ENCODE assay signal across 3 cellular contexts in genomic region chr1:219195833-219196232, GRCh38. TPM values are rescaled to one million over a fixed set of nuclear protein-coding genes. Genes with fewer than 3 reads are reported as not detected.
DNase-seq lines count a peak whose midpoint lies in the region; ATAC-seq, FAIRE-seq and TF ChIP-seq lines count a peak whose summit lies in the region.
"Not testable (repeated sequence)": the region's sequence is repeated elsewhere in the genome, so short reads cannot be mapped to it uniquely, and the experiment has no call there.

No MANE protein-coding gene starts in this region.

- intact Hi-C loops in K562 (cut with micrococcal nuclease) = not testable (repeated sequence)

- H3K4me1 ChIP-seq in HEK293 (ENCODE audit: control insufficient read depth, insufficient read depth, low read length); K562 (replicated peaks in 1 of 2; ENCODE audit: control insufficient read depth in 2 of 2, insufficient read depth in 2 of 2, low read length in 2 of 2): not testable (repeated sequence)

- not testable (repeated sequence) for DNase-seq in K562 (ENCODE audit: extremely low read depth in 1 of 4, low spot score in 3 of 4)

- TF ChIP-seq RAD21 in K562 (CRISPR knock-in tag; conservative IDR thresholded peaks at IDR 0.05 in 1 of 2, IDR thresholded peaks at IDR 0.05 in 1 of 2) = not testable (repeated sequence)

- POLR2A ChIA-PET in HEK293 (lab: Yijun Ruan, JAX) = not testable (repeated sequence)
- POLR2A ChIA-PET in K562 (lab: Yijun Ruan, JAX) = interaction anchor here (1.1 kb wide), 1 partner anchor 10 kb away, joined by 3 read pairs; no protein-coding TSS in a partner anchor

- FAIRE-seq in K562 (lab: Jason Lieb, UNC) = not testable (repeated sequence)

- BruUV-seq in K562 (replicated peaks; lab: Mats Ljungman, UMichigan) = not testable (repeated sequence)

- peaks cover 11% of the 10 kb centered on the region; the same call in 2 of the 3 replicates for H3K79me2 ChIP-seq in K562 (ENCODE audit: control insufficient read depth, insufficient read depth, low read length)

- peaks cover 0 to 35% of the 10 kb centered on the region in 2 experiments; a peak in 1 of 3 replicates for H3K36me3 ChIP-seq in HEK293 (ENCODE audit: control insufficient read depth in 2 of 2, insufficient read depth in 1 of 2, low read length in 2 of 2)
- H3K36me3 ChIP-seq in K562 (ENCODE audit: control insufficient read depth, insufficient read depth, low read length) = peaks cover 11% of the 10 kb centered on the region

- not testable (repeated sequence) for H2AFZ ChIP-seq in K562 (ENCODE audit: low read depth, low read length)

- H3K4me3 ChIP-seq in HEK293 (ENCODE audit: low read depth, low read length); K562: not testable (repeated sequence)

- CTCF ChIA-PET in HEK293 (lab: Yijun Ruan, JAX) = interaction anchor here (1.2 kb wide), 1 partner anchor 9 kb away, joined by 3 read pairs; no protein-coding TSS in a partner anchor
- CTCF ChIA-PET in K562 (lab: Yijun Ruan, JAX; ENCODE audit: low intra/inter-chr PET ratio) = not testable (repeated sequence)

- H3K9ac ChIP-seq in K562 (ENCODE audit: insufficient read depth in 1 of 2, low read depth in 2 of 2, low read length in 2 of 2) = not testable (repeated sequence)

- H3K27me3 ChIP-seq in K562 (ENCODE audit: control insufficient read depth in 2 of 2, insufficient read depth in 2 of 2, low read length in 2 of 2) = not testable (repeated sequence)

- 84% methylated on average over 3 of the region's 3 CpGs for WGBS in K562 (ENCODE audit: insufficient coverage, low coverage, missing lambda C conversion rate)

- H3K4me2 ChIP-seq in K562 (ENCODE audit: insufficient read depth, low read length) = not testable (repeated sequence)

- TF ChIP-seq CTCF in HEK293 (tag by site-specific recombination; IDR thresholded peaks at IDR 0.05); K562 (IDR thresholded peaks at IDR 0.05 in 2 of 3, conservative IDR thresholded peaks at IDR 0.05 in 1 of 3; ENCODE audit: insufficient read depth in 2 of 3, low read depth in 1 of 3, low read length in 3 of 3): not testable (repeated sequence)

- not testable (repeated sequence) for TF ChIP-seq EP300 in K562 (IDR thresholded peaks at IDR 0.05; ENCODE audit: low read length)

- H3K27ac ChIP-seq in HEK293 (ENCODE audit: extremely low read depth, low read depth, low read length); K562 (ENCODE audit: extremely low read depth, low read depth, low read length): not testable (repeated sequence)

- TF ChIP-seq POLR2A in K562 (conservative IDR thresholded peaks at IDR 0.05) = not testable (repeated sequence)

- H4K20me1 ChIP-seq in K562 (replicated peaks; ENCODE audit: control insufficient read depth, insufficient read depth, low read length) = not testable (repeated sequence)

- not testable (repeated sequence) for H3K9me3 ChIP-seq in HEK293 (ENCODE audit: control insufficient read depth, insufficient read depth, low read depth, low read length); K562 (replicated peaks; ENCODE audit: control insufficient read depth, insufficient read depth, low read depth, low read length)

- in situ Hi-C loops in K562 (cut with MboI) = not testable (repeated sequence)

- H3K9me1 ChIP-seq in K562 (ENCODE audit: control insufficient read depth, insufficient read depth, low read length) = not testable (repeated sequence)

- ATAC-seq in SK-N-SH treated with all-trans-retinoic acid at 6 μM for 48 hours, K562: not testable (repeated sequence)

TF ChIP-seq in HEK293, 187 proteins besides CTCF, POLR2A, EP300 and RAD21:
- peak; percentile 88 for TF ChIP-seq ZNF146 (tag by site-specific recombination; IDR thresholded peaks at IDR 0.05)

TF ChIP-seq in SK-N-SH treated with all-trans-retinoic acid at 6 μM for 48 hours, 23 proteins besides CTCF, POLR2A, EP300 and RAD21:
- TF ChIP-seq ZNF8 (CRISPR knock-in tag; IDR thresholded peaks at IDR 0.05) = peak; percentile 68; the same call in 1 of the 2 replicates
TF ChIP-seq in SK-N-SH treated with all-trans-retinoic acid at 6 μM for 48 hours: peak in this region for 1; not testable (repeated sequence) for 22.

TF ChIP-seq in K562, 482 proteins besides CTCF, POLR2A, EP300 and RAD21:
- TF ChIP-seq ZNF146 (CRISPR knock-in tag; IDR thresholded peaks at IDR 0.05; ENCODE audit: unreplicated experiment) = peak; percentile 63

RNA-seq across cellular contexts. Expression of gene LYPLAL1, which starts 22.2 kb away (rescaled TPM):
- total RNA-seq in K562 (2011; cell fraction: chromatin; rRNA removed; ENCODE audit: low replicate concordance) = 26.5 and 119 TPM in 2 replicates
- total RNA-seq in K562 (2011; cell fraction: nucleolus; rRNA removed) = 14.7 and 21.1 TPM in 2 replicates
- total RNA-seq in K562 (2011; cell fraction: nucleoplasm; rRNA removed) = 31.2 and 48.0 TPM in 2 replicates
- total RNA-seq in K562 (2014; rRNA removed) (14.9 and 20.2 TPM in 2 replicates), K562 (2014; rRNA removed; fragmentation: Illumina TruSeq; extraction: Trizol) (62.9 and 71.5 TPM in 2 replicates), K562 (2015; rRNA removed; fragmentation: Illumina TruSeq; extraction: Trizol) (32.1 and 33.0 TPM in 2 replicates), K562 (2021) (46.3 and 51.3 TPM in 2 replicates)
- polyA plus RNA-seq in K562 (2011; rRNA removed) (49.7 and 69.3 TPM in 2 replicates), K562 (2014; fragmentation: Illumina TruSeq; extraction: Trizol) (33.5 and 35.9 TPM in 2 replicates), K562 (2014; fragmentation: Nextera tagmentation; extraction: Ambion mirVana) (100 to 1,000 TPM; 127 to 179 TPM), K562 (2014; rRNA removed) (44.1 and 49.0 TPM in 2 replicates)
- polyA plus RNA-seq in K562 (2011; cell fraction: cytosol; rRNA removed) = 5.4 and 9.4 TPM in 2 replicates
- polyA plus RNA-seq in K562 (2011; cell fraction: nucleus; rRNA removed) = 21.9 and 36.9 TPM in 2 replicates
- 33.2 and 65.1 TPM in 2 replicates for polyA plus RNA-seq in K562 (2012)
- polyA minus RNA-seq in K562 (2011; rRNA and poly(A)+ RNA removed) = 46.9 and 49.1 TPM in 2 replicates
- polyA minus RNA-seq in K562 (2011; cell fraction: cytosol; rRNA and poly(A)+ RNA removed) = 8.4 and 15.0 TPM in 2 replicates
- polyA minus RNA-seq in K562 (2011; cell fraction: nucleus; rRNA and poly(A)+ RNA removed) = 77.4 and 99.6 TPM in 2 replicates
